14 cellular contexts compared by ENCODE assay signal in the genomic region with DNA sequence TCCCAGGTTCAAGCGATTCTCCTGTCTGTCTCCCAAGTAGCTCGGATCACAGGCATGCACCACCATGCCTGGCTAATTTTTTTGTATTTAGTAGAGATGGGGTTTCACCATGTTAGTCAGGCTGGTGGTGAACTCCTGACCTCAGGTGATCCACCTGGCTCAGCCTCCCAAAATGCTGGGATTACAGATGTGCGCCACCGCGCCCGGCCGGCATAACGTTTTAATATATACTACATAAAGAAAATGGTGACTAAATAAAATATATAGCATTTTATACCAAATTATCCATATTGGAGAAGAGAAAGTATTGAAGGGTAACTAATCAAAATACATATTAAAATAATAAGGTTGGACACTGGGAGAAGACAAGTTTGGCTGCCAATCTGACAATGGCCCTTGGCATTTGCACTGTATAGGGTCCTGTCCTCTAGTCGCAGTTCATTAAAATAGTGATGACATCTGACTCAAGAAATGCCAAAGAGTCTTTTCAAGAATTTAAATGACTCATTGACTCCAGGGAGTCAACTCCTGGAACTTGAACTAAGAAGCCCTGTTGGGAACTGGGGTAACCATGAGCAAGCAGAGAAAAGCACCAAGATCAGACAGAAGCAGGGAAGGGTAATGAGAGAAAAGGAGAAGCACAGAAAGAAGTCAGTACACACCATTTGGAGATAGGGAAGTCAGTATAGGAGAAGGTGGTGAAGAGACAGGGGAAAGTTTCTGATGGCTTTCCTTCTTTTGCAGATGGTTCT.
A peak's percentile ranks its signal among the peaks of the same experiment; 100 is the strongest.
DNase-seq lines count a peak whose midpoint lies in the region; ATAC-seq and TF ChIP-seq lines count a peak whose summit lies in the region.
"Had no signal": no experiment of that assay in that cellular context is flagged by ENCODE, and none has a peak within 500 bp of the region (broad histone marks: within the 10 kb centered on the region; RNA-seq: fewer than 3 reads in every experiment).

No MANE protein-coding gene starts in this region.

- H3K4me3 ChIP-seq in dorsolateral prefrontal cortex: no peak overlapping the region
- H3K4me3 ChIP-seq: gastrocnemius medialis had no signal

- no peaks in the 10 kb centered on the region for H3K27me3 ChIP-seq in foreskin keratinocyte
- peaks cover 0 to 4% (median 0%) of the 10 kb centered on the region in 45 donors for H3K27me3 ChIP-seq in dorsolateral prefrontal cortex
- H3K27me3 ChIP-seq: BE2C, gastrocnemius medialis had no signal

- no peaks in the 10 kb centered on the region for H3K4me1 Mint-ChIP-seq in stimulated activated naive CD8-positive, alpha-beta T cell treated with anti-CD3 and anti-CD28 coated beads, Interleukin-15, amount 100 ng/mL, for 72 hours

- peaks cover 38% of the 10 kb centered on the region for H3K4me1 ChIP-seq in foreskin keratinocyte
- H3K4me1 ChIP-seq: BE2C, gastrocnemius medialis had no signal

- peaks cover 0 to 5% of the 10 kb centered on the region in 2 donors for H3K9me3 Mint-ChIP-seq in stimulated activated naive CD8-positive, alpha-beta T cell treated with anti-CD3 and anti-CD28 coated beads, Interleukin-15, amount 100 ng/mL, for 72 hours
- H3K9me3 Mint-ChIP-seq: activated CD4-positive, alpha-beta memory T cell treated with anti-CD3 and anti-CD28 coated beads for 36 hours; stimulated activated effector memory CD8-positive, alpha-beta T cell treated with anti-CD3 and anti-CD28 coated beads, Interleukin-12 subunit alpha, Interleukin-12 subunit beta, amount 100 ng/mL, for 72 hours had no signal

- no peak overlapping the region for H3K4me3 Mint-ChIP-seq in stimulated activated naive CD8-positive, alpha-beta T cell treated with anti-CD3 and anti-CD28 coated beads, Interleukin-15, amount 100 ng/mL, for 72 hours
- H3K4me3 Mint-ChIP-seq: activated CD4-positive, alpha-beta memory T cell treated with anti-CD3 and anti-CD28 coated beads for 36 hours; stimulated activated effector memory CD8-positive, alpha-beta T cell treated with anti-CD3 and anti-CD28 coated beads, Interleukin-12 subunit alpha, Interleukin-12 subunit beta, amount 100 ng/mL, for 72 hours had no signal

- peaks cover 32% of the 10 kb centered on the region for H3K27me3 Mint-ChIP-seq in stimulated activated naive CD8-positive, alpha-beta T cell treated with anti-CD3 and anti-CD28 coated beads, Interleukin-15, amount 100 ng/mL, for 72 hours

- H3K27ac ChIP-seq in foreskin keratinocyte (no peak overlapping the region), dorsolateral prefrontal cortex (no peak overlapping the region)
- H3K27ac ChIP-seq: gastrocnemius medialis had no signal

- no peak overlapping the region for H3K27ac Mint-ChIP-seq in stimulated activated naive CD8-positive, alpha-beta T cell treated with anti-CD3 and anti-CD28 coated beads, Interleukin-15, amount 100 ng/mL, for 72 hours
- H3K27ac Mint-ChIP-seq: activated CD4-positive, alpha-beta memory T cell treated with anti-CD3 and anti-CD28 coated beads for 36 hours; stimulated activated effector memory CD8-positive, alpha-beta T cell treated with anti-CD3 and anti-CD28 coated beads, Interleukin-12 subunit alpha, Interleukin-12 subunit beta, amount 100 ng/mL, for 72 hours had no signal

- intact Hi-C loops in dorsolateral prefrontal cortex (cut with DNase I): no loop called here

- ATAC-seq in stimulated activated naive CD8-positive, alpha-beta T cell treated with anti-CD3 and anti-CD28 coated beads, Interleukin-15, Interleukin-2, amounts not matched to agents 100 U/mL and 50 U/mL, for 24 hours: peak; percentile 40
- ATAC-seq in stimulated activated naive CD8-positive, alpha-beta T cell treated with anti-CD3 and anti-CD28 coated beads, Interleukin-15, amount 100 ng/mL, for 72 hours: no peak
- ATAC-seq in foreskin keratinocyte (peak; percentile 74), HG02981 (IDR thresholded peaks at IDR 0.05; ENCODE audit: unreplicated experiment) (no peak)
- ATAC-seq: gastrocnemius medialis; HepG2; stimulated activated effector memory CD8-positive, alpha-beta T cell treated with anti-CD3 and anti-CD28 coated beads, Interleukin-12 subunit alpha, Interleukin-12 subunit beta, amount 100 ng/mL, for 72 hours had no signal

- TF ChIP-seq CTCF in foreskin keratinocyte (conservative IDR thresholded peaks at IDR 0.05) (no peak), dorsolateral prefrontal cortex (IDR thresholded peaks at IDR 0.05 in 54 of 56, conservative IDR thresholded peaks at IDR 0.05 in 2 of 56; ENCODE audit: low read depth in 1 of 56, partially characterized antibody in 56 of 56) (no peak)

- no peak for DNase-seq in stimulated activated naive CD8-positive, alpha-beta T cell treated with anti-CD3 and anti-CD28 coated beads, Interleukin-15, Interleukin-2, amounts not matched to agents 100 U/mL and 50 U/mL, for 24 hours
- DNase-seq in stimulated activated naive CD8-positive, alpha-beta T cell treated with anti-CD3 and anti-CD28 coated beads, Interleukin-15, amount 100 ng/mL, for 72 hours: no peak
- peak; percentile 19 for DNase-seq in SKM-1 treated with dmso at 0.1 percent for 144 hours (lab: John Stamatoyannopoulos, UW; ENCODE audit: unreplicated experiment)
- peak; percentile 60 to 78 for DNase-seq in foreskin keratinocyte
- DNase-seq in NCI-H1105 treated with DMSO at 0.1 percent for 48 hours (lab: John Stamatoyannopoulos, UW): no peak
- DNase-seq in dorsolateral prefrontal cortex: no peak
- no peak for DNase-seq in DMS114 treated with DMSO at 0.1 percent for 48 hours (lab: John Stamatoyannopoulos, UW; ENCODE audit: unreplicated experiment)
- DNase-seq: activated CD4-positive, alpha-beta memory T cell treated with anti-CD3 and anti-CD28 coated beads for 36 hours; BE2C; gastrocnemius medialis; NCI-H446 treated with DMSO at 0.1 percent for 48 hours had no signal

Comparison
In these comparisons a context has a peak if more than half of its experiments do, and no peak if none do; other contexts are left out.
1. ATAC-seq: peak in stimulated activated naive CD8-positive, alpha-beta T cell treated with anti-CD3 and anti-CD28 coated beads, Interleukin-15, Interleukin-2, amounts not matched to agents 100 U/mL and 50 U/mL, for 24 hours (single experiment) and foreskin keratinocyte (single experiment); none in stimulated activated naive CD8-positive, alpha-beta T cell treated with anti-CD3 and anti-CD28 coated beads, Interleukin-15, amount 100 ng/mL, for 72 hours (single experiment) and HG02981 (single experiment).
2. DNase-seq: peak in SKM-1 treated with dmso at 0.1 percent for 144 hours (single experiment) and foreskin keratinocyte (2 of 2); none in stimulated activated naive CD8-positive, alpha-beta T cell treated with anti-CD3 and anti-CD28 coated beads, Interleukin-15, Interleukin-2, amounts not matched to agents 100 U/mL and 50 U/mL, for 24 hours (single experiment), stimulated activated naive CD8-positive, alpha-beta T cell treated with anti-CD3 and anti-CD28 coated beads, Interleukin-15, amount 100 ng/mL, for 72 hours (0 of 2), NCI-H1105 treated with DMSO at 0.1 percent for 48 hours (single experiment), dorsolateral prefrontal cortex (0 of 10) and DMS114 treated with DMSO at 0.1 percent for 48 hours (single experiment).